Comparison of ENCODE assay signal across 8 cellular contexts in genomic region chrX:153926863-153927685, GRCh38. TPM values are rescaled to one million over a fixed set of nuclear protein-coding genes. Genes with fewer than 3 reads are reported as not detected.
A peak's percentile ranks its signal among the peaks of the same experiment; 100 is the strongest.
DNase-seq lines count a peak whose midpoint lies in the region; ATAC-seq and TF ChIP-seq lines count a peak whose summit lies in the region.

No MANE protein-coding gene starts in this region.

- H3K9me3 Mint-ChIP-seq in natural killer cell treated with Interleukin-12 subunit alpha and Interleukin-12 subunit beta and Interleukin-15 and Interleukin-18, amount 100 ng/mL, for 72 hours: no peaks in the 10 kb centered on the region

- H3K9me3 ChIP-seq in suprapubic skin: no peaks in the 10 kb centered on the region

- H3K36me3 ChIP-seq in suprapubic skin: peaks cover 18% of the 10 kb centered on the region

- H3K27ac ChIP-seq in epithelial cell of prostate (peak overlapping the region; percentile 91), suprapubic skin (peak overlapping the region; percentile 90)

- H3K4me3 Mint-ChIP-seq in natural killer cell treated with Interleukin-12 subunit alpha and Interleukin-12 subunit beta and Interleukin-15 and Interleukin-18, amount 100 ng/mL, for 72 hours: peak overlapping the region; percentile 89

- TF ChIP-seq POLR2A in suprapubic skin (IDR thresholded peaks at IDR 0.05): no peak

- 38% methylated on average over 9 of the region's 32 CpGs for WGBS in suprapubic skin

- no peak for TF ChIP-seq EP300 in suprapubic skin (IDR thresholded peaks at IDR 0.05)

- H3K27ac Mint-ChIP-seq in natural killer cell treated with Interleukin-12 subunit alpha and Interleukin-12 subunit beta and Interleukin-15 and Interleukin-18, amount 100 ng/mL, for 72 hours: peak overlapping the region; percentile 93 to 95

- H3K27me3 Mint-ChIP-seq in natural killer cell treated with Interleukin-12 subunit alpha and Interleukin-12 subunit beta and Interleukin-15 and Interleukin-18, amount 100 ng/mL, for 72 hours: no peaks in the 10 kb centered on the region

- no peak for TF ChIP-seq CTCF in suprapubic skin (IDR thresholded peaks at IDR 0.05)

- no peaks in the 10 kb centered on the region for H3K36me3 Mint-ChIP-seq in natural killer cell treated with Interleukin-12 subunit alpha and Interleukin-12 subunit beta and Interleukin-15 and Interleukin-18, amount 100 ng/mL, for 72 hours

- ATAC-seq in GM18517 (IDR thresholded peaks at IDR 0.05; ENCODE audit: unreplicated experiment): peak; percentile 34
- peak; percentile 37 for ATAC-seq in HG03095 (IDR thresholded peaks at IDR 0.05; ENCODE audit: unreplicated experiment)
- peak; percentile 65 to 71 for ATAC-seq in natural killer cell treated with Interleukin-12 subunit alpha and Interleukin-12 subunit beta and Interleukin-15 and Interleukin-18, amount 100 ng/mL, for 72 hours

- peak; percentile 28 for DNase-seq in NCI-H748 treated with DMSO at 0.1 percent for 48 hours (lab: John Stamatoyannopoulos, UW)
- DNase-seq in activated CD8-positive, alpha-beta memory T cell treated with anti-CD3 and anti-CD28 coated beads for 24 hours: peak; percentile 85
- DNase-seq in epithelial cell of prostate (ENCODE audit: low read depth, low spot score): no peak
- peak; percentile 90 for DNase-seq in natural killer cell treated with Interleukin-12 subunit alpha and Interleukin-12 subunit beta and Interleukin-15 and Interleukin-18, amount 100 ng/mL, for 72 hours (ENCODE audit: low spot score)
- DNase-seq in suprapubic skin (ENCODE audit: low spot score in 2 of 2): no peak
- no peak for DNase-seq in globus pallidus (ENCODE audit: low spot score)

- H3K4me3 ChIP-seq in suprapubic skin: peak overlapping the region; percentile 59

- H3K4me1 ChIP-seq in suprapubic skin: peaks cover 41% of the 10 kb centered on the region

- H3K4me1 Mint-ChIP-seq in natural killer cell treated with Interleukin-12 subunit alpha and Interleukin-12 subunit beta and Interleukin-15 and Interleukin-18, amount 100 ng/mL, for 72 hours (ENCODE audit: low read depth in 2 of 2): peaks cover 30 to 47% of the 10 kb centered on the region in 2 donors

- no peaks in the 10 kb centered on the region for H3K27me3 ChIP-seq in suprapubic skin

RNA-seq across cellular contexts. Expression of gene ARHGAP4, which starts 1.0 kb away (rescaled TPM):
- 100 to 1,000 TPM; 155 to 276 TPM for total RNA-seq in natural killer cell treated with Interleukin-12 subunit alpha and Interleukin-12 subunit beta and Interleukin-15 and Interleukin-18, amount 100 ng/mL, for 72 hours
- total RNA-seq in suprapubic skin: 10 to 100 TPM in 2 of 4 donors, 1 to 10 TPM in 2; 4.8 to 17.6 (median 9.6) TPM

RNA-seq across cellular contexts. Expression of gene NAA10, which starts 7.8 kb away (rescaled TPM):
- total RNA-seq in natural killer cell treated with Interleukin-12 subunit alpha and Interleukin-12 subunit beta and Interleukin-15 and Interleukin-18, amount 100 ng/mL, for 72 hours: 100 to 1,000 TPM; 115 to 175 TPM
- total RNA-seq in suprapubic skin: 10 to 100 TPM; 58.5 to 97.2 (median 73.0) TPM

RNA-seq across cellular contexts. Expression of gene RENBP, which starts 17.4 kb away (rescaled TPM):
- 1 to 10 TPM; 4.8 to 5.4 TPM for total RNA-seq in natural killer cell treated with Interleukin-12 subunit alpha and Interleukin-12 subunit beta and Interleukin-15 and Interleukin-18, amount 100 ng/mL, for 72 hours
- total RNA-seq in suprapubic skin: 1 to 10 TPM; 1.7 to 9.9 (median 4.6) TPM

RNA-seq across cellular contexts. Expression of gene AVPR2, which starts 22.6 kb away (rescaled TPM):
- not detected for total RNA-seq in natural killer cell treated with Interleukin-12 subunit alpha and Interleukin-12 subunit beta and Interleukin-15 and Interleukin-18, amount 100 ng/mL, for 72 hours
- total RNA-seq in suprapubic skin: 1 to 10 TPM in 3 of 4 donors, under 1 TPM in 1; 0.78 to 2.4 (median 1.5) TPM

RNA-seq across cellular contexts. Expression of gene L1CAM, which starts 41.1 kb away (rescaled TPM):
- 1 to 10 TPM in 1 of 2 donors, under 1 TPM in 1; 0.74 to 1.2 TPM for total RNA-seq in natural killer cell treated with Interleukin-12 subunit alpha and Interleukin-12 subunit beta and Interleukin-15 and Interleukin-18, amount 100 ng/mL, for 72 hours
- total RNA-seq in suprapubic skin: 10 to 100 TPM in 1 of 4 donors, 1 to 10 TPM in 3; 4.1 to 10.4 (median 8.5) TPM

Comparison
In these comparisons a context has a peak if more than half of its experiments do, and no peak if none do; other contexts are left out.
1. DNase-seq: peak in NCI-H748 treated with DMSO at 0.1 percent for 48 hours (single experiment), activated CD8-positive, alpha-beta memory T cell treated with anti-CD3 and anti-CD28 coated beads for 24 hours (single experiment) and natural killer cell treated with Interleukin-12 subunit alpha and Interleukin-12 subunit beta and Interleukin-15 and Interleukin-18, amount 100 ng/mL, for 72 hours (single experiment); none in epithelial cell of prostate (single experiment), suprapubic skin (0 of 2) and globus pallidus (single experiment).
2. RNA of gene ARHGAP4, which starts 1.0 kb away (total RNA-seq): 155 to 276 TPM in natural killer cell treated with Interleukin-12 subunit alpha and Interleukin-12 subunit beta and Interleukin-15 and Interleukin-18, amount 100 ng/mL, for 72 hours; 4.8 to 17.6 TPM in suprapubic skin; every median in the first group is over 4 times any median in the second.
3. Peak in every context shown above with its lines, with median percentiles within 50 percentile points of each other: ATAC-seq.